Comparison of ENCODE assay signal across 10 cellular contexts in the genomic region with DNA sequence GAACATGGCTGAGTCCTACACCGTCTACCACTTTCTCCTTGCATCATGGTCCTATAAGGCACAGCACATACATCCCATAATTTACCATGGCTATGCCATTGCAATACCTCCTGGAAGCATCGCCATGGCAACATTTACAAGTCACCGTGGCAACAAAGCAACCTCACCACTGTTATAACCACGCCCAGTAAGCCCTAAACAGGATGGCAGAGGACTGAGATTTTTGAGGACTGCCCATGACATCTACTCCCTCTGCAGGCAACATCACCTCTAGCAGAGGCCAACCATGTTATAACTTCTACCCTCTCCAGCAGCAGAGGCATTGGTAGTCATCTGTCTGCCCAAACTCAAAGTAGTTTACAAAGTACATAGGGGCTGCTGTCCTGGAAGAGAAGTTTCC. TPM values are rescaled to one million over a fixed set of nuclear protein-coding genes. Genes with fewer than 3 reads are reported as not detected.
DNase-seq lines count a peak whose midpoint lies in the region; ATAC-seq, FAIRE-seq and TF ChIP-seq lines count a peak whose summit lies in the region.
"Had no signal": no experiment of that assay in that cellular context is flagged by ENCODE, and none has a peak within 500 bp of the region (broad histone marks: within the 10 kb centered on the region; RNA-seq: fewer than 3 reads in every experiment).

No MANE protein-coding gene starts in this region.

- TF ChIP-seq CTCF in RWPE2 (IDR thresholded peaks at IDR 0.05; ENCODE audit: poor library complexity, severe bottlenecking) (peak; percentile 6), kidney (IDR thresholded peaks at IDR 0.05; ENCODE audit: borderline replicate concordance, extremely low read depth, insufficient read depth) (no peak)

- H3K27me3 ChIP-seq in GM23248 (replicated peaks; ENCODE audit: insufficient read depth) (no peaks in the 10 kb centered on the region), RWPE2 (ENCODE audit: insufficient read depth, poor library complexity, severe bottlenecking) (no peaks in the 10 kb centered on the region)
- H3K27me3 ChIP-seq: hepatocyte had no signal

- H3K4me1 ChIP-seq in GM23248 (ENCODE audit: insufficient read depth), result no peaks in the 10 kb centered on the region
- H3K4me1 ChIP-seq in RWPE2 (ENCODE audit: insufficient read depth, poor library complexity, severe bottlenecking), result no peaks in the 10 kb centered on the region
- peaks cover 0 to 6% of the 10 kb centered on the region in 2 donors for H3K4me1 ChIP-seq in kidney (ENCODE audit: control insufficient read depth in 1 of 2, insufficient read depth in 1 of 2, low read depth in 1 of 2, low read length in 2 of 2)

- H3F3A ChIP-seq in GM23248 (ENCODE audit: insufficient read depth), result no peaks in the 10 kb centered on the region

- H3K79me2 ChIP-seq in GM23248 (ENCODE audit: insufficient read depth), result peaks cover 11% of the 10 kb centered on the region

- intact Hi-C loops in kidney (cut with DNase I), result no loop called here

- H2AFZ ChIP-seq in GM23248, result no peak overlapping the region
- H2AFZ ChIP-seq: hepatocyte had no signal

- H3K9me2 ChIP-seq in GM23248 (ENCODE audit: insufficient read depth), result no peaks in the 10 kb centered on the region

- H3K27ac ChIP-seq in GM23248 (no peak overlapping the region), RWPE2 (ENCODE audit: poor library complexity, severe bottlenecking) (no peak overlapping the region), kidney (ENCODE audit: low read depth in 2 of 2, low read length in 2 of 2) (no peak overlapping the region)
- H3K27ac ChIP-seq: hepatocyte had no signal

- WGBS in GM23248 (ENCODE audit: low coverage in 1 of 2, low lambda C conversion rate in 2 of 2, missing lambda C conversion rate in 2 of 2), 2 experiments, result 90 to 96% methylated on average over 4 of the region's 4 CpGs

- in situ Hi-C loops in GM23248 (cut with MboI), result no loop called here

- no peak for FAIRE-seq in kidney (lab: Jason Lieb, UNC)

- peaks cover 6% of the 10 kb centered on the region; the same call in 1 of the 2 replicates for H3K36me3 ChIP-seq in GM23248 (ENCODE audit: low read depth)
- H3K36me3 ChIP-seq in RWPE2 (ENCODE audit: low read depth), result peaks cover 40% of the 10 kb centered on the region
- peaks cover 15 to 30% of the 10 kb centered on the region in 2 donors for H3K36me3 ChIP-seq in kidney (ENCODE audit: control insufficient read depth in 1 of 2, insufficient read depth in 2 of 2, low read length in 2 of 2)

- ATAC-seq in RWPE2 (ENCODE audit: low read depth), result peak; percentile 60
- ATAC-seq: stimulated activated memory B cell treated with anti-CD40 and anti-IgM and Interleukin-4, amounts not matched to agents 10 μg/mL and 1 μg/mL and 100 μg/mL, for 72 hours had no signal

- H3K4me3 ChIP-seq in GM23248 (no peak overlapping the region), RWPE2 (ENCODE audit: severe bottlenecking) (no peak overlapping the region), kidney (ENCODE audit: low read length in 2 of 2) (no peak overlapping the region)
- H3K4me3 ChIP-seq: hepatocyte had no signal

- DNase-seq in NCI-H1105 treated with DMSO at 0.1 percent for 48 hours (lab: John Stamatoyannopoulos, UW) (peak; percentile 6), NCI-H1105 (lab: John Stamatoyannopoulos, UW) (no peak), GM23248 (peak; percentile 39), RWPE2 (ENCODE audit: low spot score) (no peak), fibroblast of peridontal ligament (ENCODE audit: extremely low read depth) (peak; percentile 9), inferior parietal cortex (ENCODE audit: extremely low spot score) (no peak), kidney (no peak), LoVo (ENCODE audit: low spot score) (no peak)

- H3K9me3 ChIP-seq in GM23248 (ENCODE audit: low read depth) (no peaks in the 10 kb centered on the region), RWPE2 (ENCODE audit: severe bottlenecking) (no peaks in the 10 kb centered on the region), kidney (ENCODE audit: control insufficient read depth in 1 of 2, low read length in 2 of 2) (no peaks in the 10 kb centered on the region)

- H3K4me2 ChIP-seq in GM23248 (ENCODE audit: unreplicated experiment), result no peak overlapping the region
- H3K4me2 ChIP-seq: hepatocyte had no signal

- no peaks in the 10 kb centered on the region for H4K20me1 ChIP-seq in GM23248 (ENCODE audit: insufficient read depth)

- H3K9ac ChIP-seq in GM23248, result no peak overlapping the region
- H3K9ac ChIP-seq in kidney (ENCODE audit: low read length in 2 of 2), result no peak overlapping the region

RNA-seq across cellular contexts. Expression of gene BCOR, which starts 29.7 kb away (rescaled TPM):
- 17.6 and 19.7 TPM in 2 replicates for total RNA-seq in GM23248 (2014; rRNA removed; shearing (Covaris generic))
- polyA plus RNA-seq in GM23248 (2016; fragmentation: Nextera tagmentation; extraction: Ambion mirVana) (9.1 and 10.2 TPM in 2 replicates), kidney (ENCODE audit: insufficient read depth, low read depth, low replicate concordance) (7.7 TPM)
- 33.9 TPM for total RNA-seq in kidney

Comparison
In these comparisons a context has a peak if more than half of its experiments do, and no peak if none do; other contexts are left out.
1. DNase-seq: peak in NCI-H1105 treated with DMSO at 0.1 percent for 48 hours (single experiment), GM23248 (single experiment) and fibroblast of peridontal ligament (single experiment); none in NCI-H1105 (single experiment), RWPE2 (single experiment), inferior parietal cortex (single experiment), kidney (single experiment) and LoVo (single experiment).